Comparison of ENCODE assay signal across 19 cellular contexts in genomic region chr10:24341897-24342296, GRCh38.
A peak's percentile ranks its signal among the peaks of the same experiment; 100 is the strongest.
DNase-seq lines count a peak whose midpoint lies in the region; ATAC-seq and TF ChIP-seq lines count a peak whose summit lies in the region.
"Had no signal": no experiment of that assay in that cellular context is flagged by ENCODE, and none has a peak within 500 bp of the region (broad histone marks: within the 10 kb centered on the region; RNA-seq: fewer than 3 reads in every experiment).

No MANE protein-coding gene starts in this region.

- no peak overlapping the region for H4K8ac ChIP-seq in IMR-90 (ENCODE audit: low read depth in 2 of 2, low read length in 2 of 2)

- H3K4me1 ChIP-seq in DND-41 (ENCODE audit: insufficient read depth, low read length) (peaks cover 40% of the 10 kb centered on the region), IMR-90 (ENCODE audit: control insufficient read depth, insufficient read depth, low read length) (peaks cover 4% of the 10 kb centered on the region), heart left ventricle (peaks cover 4 to 60% (median 32%) of the 10 kb centered on the region in 12 donors), gastrocnemius medialis (peaks cover 50 to 60% of the 10 kb centered on the region in 2 donors)

- no peak overlapping the region for H3K56ac ChIP-seq in IMR-90 (ENCODE audit: extremely low read depth, insufficient read depth, low read length)

- no peak overlapping the region for H2AK9ac ChIP-seq in IMR-90 (replicated peaks; ENCODE audit: low read depth, low read length, poor library complexity)

- H4K20me1 ChIP-seq in DND-41 (ENCODE audit: insufficient read depth, low read length) (no peaks in the 10 kb centered on the region), IMR-90 (ENCODE audit: insufficient read depth, low read length) (no peaks in the 10 kb centered on the region)
- H4K20me1 ChIP-seq: BLaER1 treated with 17β-estradiol and CSF1 and Interleukin-3, amounts not matched to agents 10 nM and 100 nM had no signal

- DNase-seq in DND-41 (no peak), IMR-90 (no peak), heart left ventricle (no peak), gastrocnemius medialis (no peak), NCI-H187 treated with DMSO at 0.1 percent for 48 hours (lab: John Stamatoyannopoulos, UW) (no peak), NCI-H1694 treated with DMSO at 0.1 percent for 48 hours (lab: John Stamatoyannopoulos, UW) (no peak)
- DNase-seq in activated CD4-positive, alpha-beta T cell treated with anti-CD3 and anti-CD28 coated beads, Interleukin-2, amount 10 ng/mL, durations not matched to agents 7 days and 5 days = no peak
- DNase-seq: CD8-positive, alpha-beta memory T cell; DMS53; Kasumi-1; MM.1S; NCI-H1092 treated with DMSO at 0.1 percent for 48 hours; NCI-H1694; NCI-H2227 treated with DMSO at 0.1 percent for 48 hours; NCI-H524; NCI-H82; OCI-M1; SIG-M5 had no signal

- no TSS peak for BruUV-seq in IMR-90 (replicated peaks; lab: Mats Ljungman, UMichigan)

- H2AK5ac ChIP-seq in IMR-90 (ENCODE audit: low read depth, low read length) = peak overlapping the region; percentile 35; the same call in 1 of the 2 replicates

- no peak overlapping the region for H3K23ac ChIP-seq in IMR-90 (ENCODE audit: low read depth, low read length)

- no peak overlapping the region for H2BK5ac ChIP-seq in IMR-90 (ENCODE audit: low read depth, low read length, poor library complexity, severe bottlenecking)

- no peak for ATAC-seq in DND-41 (ENCODE audit: insufficient read depth, low read depth)
- ATAC-seq in IMR-90 (ENCODE audit: low read depth) = no peak
- ATAC-seq in heart left ventricle = peak; percentile 44 to 74 (median 62)
- peak in 1 of 2 donors; percentile 63 for ATAC-seq in gastrocnemius medialis

- no peak overlapping the region for H3K4me2 ChIP-seq in DND-41 (ENCODE audit: insufficient read depth, low read length)
- H3K4me2 ChIP-seq in IMR-90 (ENCODE audit: low read depth, low read length) = no peak overlapping the region
- H3K4me2 ChIP-seq: BLaER1 treated with 17β-estradiol and CSF1 and Interleukin-3, amounts not matched to agents 10 nM and 100 nM had no signal

- H2BK120ac ChIP-seq in IMR-90 (ENCODE audit: low read depth, low read length) = no peak overlapping the region; the same call in 1 of the 2 replicates

- dilution Hi-C loops in IMR-90 (cut with HindIII; ENCODE audit: low sequenced_read_pairs, unreplicated experiment) = no loop called here

- no peak overlapping the region for H2BK20ac ChIP-seq in IMR-90 (ENCODE audit: low read depth, low read length)

- in situ Hi-C loops in IMR-90 (cut with MboI; ENCODE audit: low sequenced_read_pairs) (no loop called here), gastrocnemius medialis (cut with MboI; ENCODE audit: low sequenced_read_pairs in 4 of 4) (no loop called here)

- TF ChIP-seq CTCF in DND-41 (IDR thresholded peaks at IDR 0.05; ENCODE audit: borderline replicate concordance, extremely low read depth, low read length, poor library complexity, severe bottlenecking) = no peak
- TF ChIP-seq CTCF in IMR-90 (conservative IDR thresholded peaks at IDR 0.05; ENCODE audit: low read depth, low read length) = no peak
- TF ChIP-seq CTCF in heart left ventricle (IDR thresholded peaks at IDR 0.05) = no peak
- TF ChIP-seq CTCF in gastrocnemius medialis (IDR thresholded peaks at IDR 0.05 in 4 of 5, conservative IDR thresholded peaks at IDR 0.05 in 1 of 5) = no peak

- TF ChIP-seq RAD21 in IMR-90 (IDR thresholded peaks at IDR 0.05; ENCODE audit: low read length) = no peak

- H3K14ac ChIP-seq in IMR-90 (replicated peaks; ENCODE audit: low read depth, low read length) = no peak overlapping the region

- H3K27me3 Mint-ChIP-seq in activated CD4-positive, alpha-beta T cell treated with anti-CD3 and anti-CD28 coated beads, Interleukin-2, amount 10 ng/mL, durations not matched to agents 7 days and 5 days = peaks cover 2% of the 10 kb centered on the region

- H2AFZ ChIP-seq in DND-41 (ENCODE audit: low read depth, low read length) = no peak overlapping the region
- H2AFZ ChIP-seq in IMR-90 (replicated peaks; ENCODE audit: low read length, poor library complexity) = no peak overlapping the region

- no peak overlapping the region for H4K91ac ChIP-seq in IMR-90 (ENCODE audit: insufficient read depth, low read depth, low read length)

- H3K36me3 Mint-ChIP-seq in activated CD4-positive, alpha-beta T cell treated with anti-CD3 and anti-CD28 coated beads, Interleukin-2, amount 10 ng/mL, durations not matched to agents 7 days and 5 days (ENCODE audit: low read depth) = no peaks in the 10 kb centered on the region
- H3K36me3 Mint-ChIP-seq: CD8-positive, alpha-beta memory T cell had no signal

- H3K4ac ChIP-seq in IMR-90 (ENCODE audit: low read depth, low read length) = no peak overlapping the region

- no peaks in the 10 kb centered on the region for H3K9me3 ChIP-seq in DND-41 (ENCODE audit: insufficient read depth, low read length, severe bottlenecking)
- no peaks in the 10 kb centered on the region for H3K9me3 ChIP-seq in IMR-90 (ENCODE audit: control insufficient read depth, insufficient read depth, low read length)
- H3K9me3 ChIP-seq in heart left ventricle = no peaks in the 10 kb centered on the region
- H3K9me3 ChIP-seq in gastrocnemius medialis = no peaks in the 10 kb centered on the region
- H3K9me3 ChIP-seq: BLaER1 treated with 17β-estradiol and CSF1 and Interleukin-3, amounts not matched to agents 10 nM and 100 nM had no signal

- H3K4me1 Mint-ChIP-seq in activated CD4-positive, alpha-beta T cell treated with anti-CD3 and anti-CD28 coated beads, Interleukin-2, amount 10 ng/mL, durations not matched to agents 7 days and 5 days = no peaks in the 10 kb centered on the region
- H3K4me1 Mint-ChIP-seq: CD8-positive, alpha-beta memory T cell had no signal

- no peak overlapping the region for H3K9ac ChIP-seq in DND-41 (ENCODE audit: low read depth, low read length)
- no peak overlapping the region for H3K9ac ChIP-seq in IMR-90 (ENCODE audit: low read depth, low read length)
- H3K9ac ChIP-seq: BLaER1 treated with 17β-estradiol and CSF1 and Interleukin-3, amounts not matched to agents 10 nM and 100 nM had no signal

- no peak overlapping the region for H3K18ac ChIP-seq in IMR-90 (ENCODE audit: low read depth, low read length)

- H4K5ac ChIP-seq in IMR-90 (ENCODE audit: low read depth, low read length) = no peak overlapping the region

- POLR2A ChIA-PET in IMR-90 (lab: Charles Lee; ENCODE audit: unreplicated experiment) = no interaction called here
- POLR2A ChIA-PET in activated CD4-positive, alpha-beta T cell treated with anti-CD3 and anti-CD28 coated beads, Interleukin-2, amount 10 ng/mL, durations not matched to agents 7 days and 5 days (lab: Charles Lee) = no interaction called here

- H3K9me1 ChIP-seq in IMR-90 (ENCODE audit: insufficient read depth, low read length) = no peaks in the 10 kb centered on the region

- TF ChIP-seq POLR2A in IMR-90 (IDR thresholded peaks at IDR 0.05; ENCODE audit: low read depth, low read length) = no peak
- no peak for TF ChIP-seq POLR2A in heart left ventricle (IDR thresholded peaks at IDR 0.05)
- no peak for TF ChIP-seq POLR2A in gastrocnemius medialis (IDR thresholded peaks at IDR 0.05)

- no peak overlapping the region for H3K4me3 Mint-ChIP-seq in activated CD4-positive, alpha-beta T cell treated with anti-CD3 and anti-CD28 coated beads, Interleukin-2, amount 10 ng/mL, durations not matched to agents 7 days and 5 days
- H3K4me3 Mint-ChIP-seq: CD8-positive, alpha-beta memory T cell had no signal

- H3K27ac ChIP-seq in DND-41 (ENCODE audit: low read length) = peak overlapping the region; percentile 35; the same call in 1 of the 2 replicates
- no peak overlapping the region for H3K27ac ChIP-seq in IMR-90 (ENCODE audit: insufficient read depth, low read length)
- H3K27ac ChIP-seq in heart left ventricle = peak overlapping the region in 3 of 12 donors; percentile 9 to 20 (median 18)
- peak overlapping the region; percentile 9 to 64 (median 58) for H3K27ac ChIP-seq in gastrocnemius medialis
- H3K27ac ChIP-seq: BLaER1 treated with 17β-estradiol and CSF1 and Interleukin-3, amounts not matched to agents 10 nM and 100 nM had no signal

- intact Hi-C loops in IMR-90 (cut with micrococcal nuclease) (no loop called here), heart left ventricle (cut with DNase I) (loop anchor here in 2 of 10 donors (5.0 to 10.0 kb wide), 2 partner anchors 125 to 127 kb away; no protein-coding TSS in a partner anchor), gastrocnemius medialis (cut with DNase I; ENCODE audit: low total_unique reads) (no loop called here)

- H3K4me3 ChIP-seq in DND-41 (ENCODE audit: low read depth in 1 of 2, low read length in 2 of 2) = no peak overlapping the region
- no peak overlapping the region for H3K4me3 ChIP-seq in IMR-90 (ENCODE audit: insufficient read depth, low read depth, low read length)
- H3K4me3 ChIP-seq in heart left ventricle = no peak overlapping the region
- H3K4me3 ChIP-seq in gastrocnemius medialis = no peak overlapping the region
- H3K4me3 ChIP-seq: BLaER1 treated with 17β-estradiol and CSF1 and Interleukin-3, amounts not matched to agents 10 nM and 100 nM had no signal

- H3K36me3 ChIP-seq in DND-41 (ENCODE audit: insufficient read depth, low read length) (no peaks in the 10 kb centered on the region), IMR-90 (ENCODE audit: control insufficient read depth, insufficient read depth, low read length) (no peaks in the 10 kb centered on the region), heart left ventricle (no peaks in the 10 kb centered on the region), gastrocnemius medialis (no peaks in the 10 kb centered on the region)
- H3K36me3 ChIP-seq: BLaER1 treated with 17β-estradiol and CSF1 and Interleukin-3, amounts not matched to agents 10 nM and 100 nM had no signal

- H3K27ac Mint-ChIP-seq in activated CD4-positive, alpha-beta T cell treated with anti-CD3 and anti-CD28 coated beads, Interleukin-2, amount 10 ng/mL, durations not matched to agents 7 days and 5 days = no peak overlapping the region
- H3K27ac Mint-ChIP-seq: CD8-positive, alpha-beta memory T cell had no signal

- no peaks in the 10 kb centered on the region for H3K79me2 ChIP-seq in DND-41 (ENCODE audit: insufficient read depth, low read length)

- no peaks in the 10 kb centered on the region for H3K9me3 Mint-ChIP-seq in activated CD4-positive, alpha-beta T cell treated with anti-CD3 and anti-CD28 coated beads, Interleukin-2, amount 10 ng/mL, durations not matched to agents 7 days and 5 days

- H3K27me3 ChIP-seq in DND-41 (ENCODE audit: insufficient read depth, low read length, poor library complexity) (no peaks in the 10 kb centered on the region), IMR-90 (ENCODE audit: control insufficient read depth, insufficient read depth, low read length) (no peaks in the 10 kb centered on the region; the same call in 1 of the 2 replicates), heart left ventricle (no peaks in the 10 kb centered on the region), gastrocnemius medialis (no peaks in the 10 kb centered on the region)
- H3K27me3 ChIP-seq: BLaER1 treated with 17β-estradiol and CSF1 and Interleukin-3, amounts not matched to agents 10 nM and 100 nM had no signal

- CTCF ChIA-PET in IMR-90 (lab: Yijun Ruan, JAX) = interaction anchor here (0.6 kb wide), 1 partner anchor 18 kb away, joined by 3 read pairs; no protein-coding TSS in a partner anchor
- CTCF ChIA-PET in activated CD4-positive, alpha-beta T cell treated with anti-CD3 and anti-CD28 coated beads, Interleukin-2, amount 10 ng/mL, durations not matched to agents 7 days and 5 days (lab: Charles Lee) = no interaction called here

- no CpG with 5 or more reads among the region's 2 CpGs for WGBS in IMR-90 (ENCODE audit: extremely low coverage in 2 of 2, insufficient read length in 1 of 2), 2 experiments
- WGBS in heart left ventricle, 4 donors = 53 to 66% (median 62%) methylated on average over 2 of the region's 2 CpGs

- H2BK15ac ChIP-seq in IMR-90 (ENCODE audit: low read depth, low read length) = no peak overlapping the region

- no peaks in the 10 kb centered on the region for H3K79me1 ChIP-seq in IMR-90 (ENCODE audit: low read depth in 1 of 2, low read length in 2 of 2)

Comparison
In these comparisons a context has a peak if more than half of its experiments do, and no peak if none do; other contexts are left out.
1. ATAC-seq: peak in heart left ventricle (4 of 4); none in DND-41 (single experiment) and IMR-90 (single experiment).